ENCODE assay signal across 11 cellular contexts in the genomic region with DNA sequence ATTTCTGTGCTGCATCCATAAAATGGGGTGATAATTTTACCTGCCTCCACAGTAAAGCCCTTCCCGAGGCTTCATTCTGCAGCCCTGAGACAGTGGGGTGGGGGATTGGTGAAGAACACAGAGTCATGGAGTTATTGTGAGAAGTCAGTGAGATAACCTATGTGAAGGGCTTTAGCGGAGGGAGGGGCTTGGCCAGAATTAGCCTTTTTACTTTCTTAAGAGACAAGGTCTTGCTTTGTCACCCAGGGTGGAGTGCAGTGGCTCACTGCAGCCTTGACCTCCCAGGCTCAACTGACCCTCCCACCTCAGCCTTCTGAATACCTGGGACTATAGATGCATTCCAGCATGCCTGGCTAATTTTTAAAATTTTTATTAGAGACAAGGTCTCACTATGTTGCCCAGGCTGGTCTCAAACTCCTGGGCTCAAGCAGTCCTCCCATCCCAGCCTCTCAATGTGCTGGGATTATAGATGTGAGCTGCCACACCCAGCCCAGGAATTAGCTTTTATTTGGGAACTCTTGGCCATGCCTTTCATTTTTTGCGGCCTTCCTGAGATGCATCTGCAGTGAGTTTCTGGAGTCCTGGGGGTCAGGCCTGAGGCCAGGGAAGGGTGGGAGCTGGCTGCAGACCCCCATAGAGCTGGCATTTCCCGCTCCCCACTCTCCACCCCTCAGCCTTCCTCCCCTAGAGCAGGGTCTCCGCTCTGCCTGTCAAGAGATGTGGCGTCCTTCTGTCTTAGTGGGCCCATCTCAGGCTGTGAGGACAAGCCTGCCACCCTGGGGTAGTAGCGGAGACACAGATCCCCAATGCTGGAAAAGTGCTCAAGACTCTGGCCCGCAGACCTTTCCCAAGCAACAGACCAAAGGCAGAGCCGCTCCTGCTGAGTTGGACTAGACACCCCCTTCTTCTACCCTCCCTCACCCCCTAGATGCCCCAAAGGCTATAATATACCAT.
A peak's percentile ranks its signal among the peaks of the same experiment; 100 is the strongest.
DNase-seq lines count a peak whose midpoint lies in the region; ATAC-seq, FAIRE-seq and TF ChIP-seq lines count a peak whose summit lies in the region.
"Had no signal": no experiment of that assay in that cellular context is flagged by ENCODE, and none has a peak within 500 bp of the region (broad histone marks: within the 10 kb centered on the region; RNA-seq: fewer than 3 reads in every experiment).

No MANE protein-coding gene starts in this region.

- H3K27ac ChIP-seq in ascending aorta (peak overlapping the region; percentile 87 to 88), thymus (ENCODE audit: low read depth) (peak overlapping the region; percentile 60)

- WGBS in thymus: 93% methylated on average over 9 of the region's 9 CpGs

- no peak for TF ChIP-seq CTCF in ascending aorta (IDR thresholded peaks at IDR 0.05)

- H3K4me1 ChIP-seq in ascending aorta: peaks cover 30 to 48% of the 10 kb centered on the region in 2 donors
- peaks cover 94% of the 10 kb centered on the region for H3K4me1 ChIP-seq in mucosa of stomach (ENCODE audit: control insufficient read depth, insufficient read depth, low read length)
- H3K4me1 ChIP-seq in thymus (ENCODE audit: control insufficient read depth, insufficient read depth, low read length): peaks cover 53% of the 10 kb centered on the region

- CTCF ChIA-PET in activated CD8-positive, alpha-beta memory T cell treated with anti-CD3 and anti-CD28 coated beads, Interleukin-2, amount 10 ng/mL, durations not matched to agents 7 days and 5 days (lab: Charles Lee): no interaction called here

- H3K27me3 ChIP-seq in ascending aorta: no peaks in the 10 kb centered on the region
- no peaks in the 10 kb centered on the region for H3K27me3 ChIP-seq in mucosa of stomach (ENCODE audit: control insufficient read depth, insufficient read depth, low read length)
- H3K27me3 ChIP-seq in thymus (ENCODE audit: control insufficient read depth, insufficient read depth): no peaks in the 10 kb centered on the region

- no peaks in the 10 kb centered on the region for H3K27me3 Mint-ChIP-seq in activated CD8-positive, alpha-beta memory T cell treated with anti-CD3 and anti-CD28 coated beads, Interleukin-2, amount 10 ng/mL, durations not matched to agents 7 days and 5 days

- peak overlapping the region; percentile 61 for H3K9ac ChIP-seq in mucosa of stomach (ENCODE audit: low read length)

- H3K4me3 Mint-ChIP-seq in activated CD8-positive, alpha-beta memory T cell treated with anti-CD3 and anti-CD28 coated beads, Interleukin-2, amount 10 ng/mL, durations not matched to agents 7 days and 5 days: no peak overlapping the region

- ATAC-seq in activated CD8-positive, alpha-beta memory T cell treated with anti-CD3 and anti-CD28 coated beads, Interleukin-2, amount 10 ng/mL, durations not matched to agents 7 days and 5 days: no peak
- no peak for ATAC-seq in GM18909 (IDR thresholded peaks at IDR 0.05; ENCODE audit: poor library complexity, unreplicated experiment)
- ATAC-seq: GM12878 had no signal

- H3K27ac Mint-ChIP-seq in activated CD8-positive, alpha-beta memory T cell treated with anti-CD3 and anti-CD28 coated beads, Interleukin-2, amount 10 ng/mL, durations not matched to agents 7 days and 5 days: peak overlapping the region; percentile 65
- H3K27ac Mint-ChIP-seq: IgD-negative memory B cell had no signal

- H3K36me3 ChIP-seq in ascending aorta (peaks cover 2 to 4% of the 10 kb centered on the region in 2 donors), mucosa of stomach (ENCODE audit: control insufficient read depth, insufficient read depth, low read length) (no peaks in the 10 kb centered on the region), thymus (ENCODE audit: control insufficient read depth, insufficient read depth) (peaks cover 9% of the 10 kb centered on the region)

- no peak for FAIRE-seq in RCC 7860 (lab: Jason Lieb, UNC)
- FAIRE-seq: GM12878 had no signal

- intact Hi-C loops in ascending aorta (cut with DNase I): loop anchor here (10.0 kb wide), 1 partner anchor 49 kb away; no protein-coding TSS in a partner anchor

- no peak overlapping the region for H3K4me3 ChIP-seq in ascending aorta
- no peak overlapping the region for H3K4me3 ChIP-seq in mucosa of stomach (ENCODE audit: low read length)
- H3K4me3 ChIP-seq in thymus (ENCODE audit: low read length): no peak overlapping the region
- H3K4me3 ChIP-seq: GM12878 had no signal

- no peaks in the 10 kb centered on the region for H3K9me3 Mint-ChIP-seq in activated CD8-positive, alpha-beta memory T cell treated with anti-CD3 and anti-CD28 coated beads, Interleukin-2, amount 10 ng/mL, durations not matched to agents 7 days and 5 days (ENCODE audit: low read depth)
- H3K9me3 Mint-ChIP-seq: IgD-negative memory B cell had no signal

- H3K4me1 Mint-ChIP-seq in activated CD8-positive, alpha-beta memory T cell treated with anti-CD3 and anti-CD28 coated beads, Interleukin-2, amount 10 ng/mL, durations not matched to agents 7 days and 5 days: peaks cover 35% of the 10 kb centered on the region

- H3K36me3 Mint-ChIP-seq in activated CD8-positive, alpha-beta memory T cell treated with anti-CD3 and anti-CD28 coated beads, Interleukin-2, amount 10 ng/mL, durations not matched to agents 7 days and 5 days: no peaks in the 10 kb centered on the region
- H3K36me3 Mint-ChIP-seq: IgD-negative memory B cell had no signal

- H3K9me3 ChIP-seq in ascending aorta: no peaks in the 10 kb centered on the region
- no peaks in the 10 kb centered on the region for H3K9me3 ChIP-seq in mucosa of stomach (ENCODE audit: control insufficient read depth, low read length)
- H3K9me3 ChIP-seq in thymus (ENCODE audit: control insufficient read depth): no peaks in the 10 kb centered on the region

- no peak for DNase-seq in activated CD8-positive, alpha-beta memory T cell treated with anti-CD3 and anti-CD28 coated beads, Interleukin-2, amount 10 ng/mL, durations not matched to agents 7 days and 5 days
- DNase-seq in activated CD8-positive, alpha-beta memory T cell treated with anti-CD3 and anti-CD28 coated beads, Interleukin-2, amount 50 U/mL, for 48 hours: no peak
- DNase-seq in ascending aorta (ENCODE audit: low spot score in 2 of 2) (no peak), RCC 7860 (ENCODE audit: low spot score) (no peak), NCI-H1092 treated with DMSO at 0.1 percent for 48 hours (lab: John Stamatoyannopoulos, UW) (no peak)
- DNase-seq: NCI-H526 treated with DMSO at 0.1 percent for 48 hours had no signal
